1 cellular context compared by ENCODE assay signal in genomic region chr4:184347251-184348239, GRCh38.
TF ChIP-seq lines count a peak whose summit lies in the region.

No MANE protein-coding gene starts in this region.

TF ChIP-seq in GM12878, 131 proteins besides CTCF, POLR2A, EP300 and RAD21 (continued from another document and continues in another):
- peak; percentile 94 for TF ChIP-seq CUX1 (IDR thresholded peaks at IDR 0.05; ENCODE audit: insufficient replicate concordance, low read depth, low read length)
- peak; percentile 60; the same call in 1 of the 2 replicates for TF ChIP-seq TCF3 (IDR thresholded peaks at IDR 0.05; ENCODE audit: borderline replicate concordance, insufficient read depth, low read depth, low read length)
- TF ChIP-seq PAX5 (IDR thresholded peaks at IDR 0.05; ENCODE audit: borderline replicate concordance, low read depth, low read length), result peak; percentile 58; the same call in 1 of the 2 replicates
- no peak for TF ChIP-seq ATF2 (IDR thresholded peaks at IDR 0.05; ENCODE audit: low read length)
- TF ChIP-seq USF2 (IDR thresholded peaks at IDR 0.05; ENCODE audit: borderline replicate concordance, low read depth, low read length), result peak; percentile 52; the same call in 1 of the 2 replicates
- TF ChIP-seq NBN (IDR thresholded peaks at IDR 0.05), result peak; percentile 74; the same call in 1 of the 2 replicates
- TF ChIP-seq ZBTB4 (CRISPR knock-in tag; IDR thresholded peaks at IDR 0.05), result peak; percentile 39; the same call in 1 of the 2 replicates
- TF ChIP-seq IKZF1 (conservative IDR thresholded peaks at IDR 0.05), result peak; percentile 84
- peak; percentile 65 for TF ChIP-seq ATF7 (IDR thresholded peaks at IDR 0.05; ENCODE audit: low read depth)
- peak; percentile 84; the same call in 1 of the 2 replicates for TF ChIP-seq ZNF592 (IDR thresholded peaks at IDR 0.05)
- TF ChIP-seq SMAD1 (IDR thresholded peaks at IDR 0.05; ENCODE audit: low read depth, partially characterized antibody), result peak; percentile 65
- TF ChIP-seq ZZZ3 (IDR thresholded peaks at IDR 0.05; ENCODE audit: control insufficient read depth, insufficient read length, low read depth), result no peak
- TF ChIP-seq ETV6 (conservative IDR thresholded peaks at IDR 0.05 in 1 of 2, IDR thresholded peaks at IDR 0.05 in 1 of 2; ENCODE audit: borderline replicate concordance in 1 of 2, low read depth in 1 of 2), result peak in 1 of 2 experiments; percentile 75; a peak in 2 of 4 replicates
- TF ChIP-seq ZNF384 (IDR thresholded peaks at IDR 0.05; ENCODE audit: borderline replicate concordance, low read depth, low read length), result no peak
- peak; percentile 79 for TF ChIP-seq TAF1 (IDR thresholded peaks at IDR 0.05; ENCODE audit: borderline replicate concordance, low read depth, low read length)
- peak; percentile 67; the same call in 1 of the 2 replicates for TF ChIP-seq EED (IDR thresholded peaks at IDR 0.05; ENCODE audit: low read depth)
- no peak for TF ChIP-seq SREBF2 (IDR thresholded peaks at IDR 0.05; ENCODE audit: low read length)
- no peak for TF ChIP-seq MTA3 (IDR thresholded peaks at IDR 0.05; ENCODE audit: borderline replicate concordance, low read length)
- TF ChIP-seq POLR2AphosphoS5 (IDR thresholded peaks at IDR 0.05; ENCODE audit: low read length), result peak; percentile 89
- TF ChIP-seq HDAC2 (IDR thresholded peaks at IDR 0.05), result no peak
- TF ChIP-seq EGR1 (IDR thresholded peaks at IDR 0.05; ENCODE audit: borderline replicate concordance in 1 of 2, low read depth in 2 of 2, low read length in 2 of 2), result peak in 1 of 2 experiments; percentile 23; a peak in 1 of 3 replicates
- TF ChIP-seq RAD51 (IDR thresholded peaks at IDR 0.05), result peak; percentile 70
- 0 out of 2 replicates have a peak, but pooled peaks have one; percentile 62 for TF ChIP-seq RCOR1 (conservative IDR thresholded peaks at IDR 0.05; ENCODE audit: low read depth, low read length)
- TF ChIP-seq MYB (IDR thresholded peaks at IDR 0.05; ENCODE audit: borderline replicate concordance, low read depth, low read length), result no peak; the same call in 1 of the 2 replicates
- TF ChIP-seq ZBTB11 (CRISPR knock-in tag; IDR thresholded peaks at IDR 0.05), result no peak
- peak; percentile 15 to 73 for TF ChIP-seq IKZF2 (IDR thresholded peaks at IDR 0.05)
- TF ChIP-seq NR2F1 (conservative IDR thresholded peaks at IDR 0.05), result peak; percentile 49
- TF ChIP-seq RELB (IDR thresholded peaks at IDR 0.05; ENCODE audit: low read depth), result peak; percentile 83
- no peak for TF ChIP-seq CBX5 (IDR thresholded peaks at IDR 0.05; ENCODE audit: low read depth)
- 0 out of 2 replicates have a peak, but pooled peaks have one; percentile 31 for TF ChIP-seq ZNF217 (IDR thresholded peaks at IDR 0.05)
- TF ChIP-seq MTA2 (IDR thresholded peaks at IDR 0.05; ENCODE audit: low read depth), result peak; percentile 52; the same call in 1 of the 2 replicates
- TF ChIP-seq TCF12 (IDR thresholded peaks at IDR 0.05; ENCODE audit: low read depth, low read length), result peak; percentile 61; the same call in 1 of the 2 replicates
- no peak for TF ChIP-seq SUPT20H (IDR thresholded peaks at IDR 0.05; ENCODE audit: borderline replicate concordance, control insufficient read depth, low read depth, low read length)
- TF ChIP-seq ASH2L (IDR thresholded peaks at IDR 0.05; ENCODE audit: borderline replicate concordance, low read depth), result no peak
- no peak for TF ChIP-seq CHD4 (IDR thresholded peaks at IDR 0.05)
- peak; percentile 44; the same call in 1 of the 2 replicates for TF ChIP-seq PKNOX1 (IDR thresholded peaks at IDR 0.05)
- TF ChIP-seq HDAC6 (IDR thresholded peaks at IDR 0.05; ENCODE audit: unreplicated experiment), result no peak
- TF ChIP-seq TBL1XR1 (IDR thresholded peaks at IDR 0.05; ENCODE audit: low read depth, low read length), result no peak
